Comparison of ENCODE assay signal across 11 cellular contexts in the genomic region with DNA sequence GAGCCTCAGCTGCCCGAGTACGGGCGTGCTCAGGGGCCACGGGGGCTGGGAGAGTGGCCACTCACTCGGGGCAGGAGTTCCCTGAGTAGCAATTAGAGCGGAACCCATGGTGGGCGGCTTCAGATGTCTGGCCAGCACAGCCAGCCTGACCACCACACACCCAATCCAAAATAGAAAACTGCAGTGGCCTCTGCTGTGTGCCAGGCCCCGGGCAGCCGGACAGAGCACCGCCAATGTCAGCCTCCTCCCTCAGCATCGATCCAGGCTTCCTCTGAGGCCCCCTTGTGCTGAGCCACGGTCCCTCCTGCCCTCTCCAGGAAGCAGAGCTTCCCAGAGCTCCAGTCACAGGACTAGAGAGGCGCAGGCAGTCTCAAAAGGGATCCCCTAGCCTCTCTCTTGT. TPM values are rescaled to one million over a fixed set of nuclear protein-coding genes. Genes with fewer than 3 reads are reported as not detected.
DNase-seq lines count a peak whose midpoint lies in the region; ATAC-seq and TF ChIP-seq lines count a peak whose summit lies in the region.
"Had no signal": no experiment of that assay in that cellular context is flagged by ENCODE, and none has a peak within 500 bp of the region (broad histone marks: within the 10 kb centered on the region; RNA-seq: fewer than 3 reads in every experiment).

No MANE protein-coding gene starts in this region.

- H3K4me1 ChIP-seq in right lobe of liver (peaks cover 0 to 14% (median 0%) of the 10 kb centered on the region in 4 donors), thoracic aorta (ENCODE audit: control insufficient read depth in 1 of 2, low read depth in 2 of 2) (peaks cover 6 to 23% of the 10 kb centered on the region in 2 donors)

- TF ChIP-seq CTCF in right lobe of liver (IDR thresholded peaks at IDR 0.05) (peak in 1 of 4 donors; percentile 8), thoracic aorta (IDR thresholded peaks at IDR 0.05) (peak; percentile 16)

- H3K36me3 ChIP-seq in H7 (replicated peaks; ENCODE audit: control insufficient read depth, insufficient read depth, low read length) (no peaks in the 10 kb centered on the region), right lobe of liver (no peaks in the 10 kb centered on the region), thoracic aorta (no peaks in the 10 kb centered on the region)

- intact Hi-C loops in right lobe of liver (cut with DNase I): no loop called here

- H3K27me3 ChIP-seq in H7 (ENCODE audit: control insufficient read depth, insufficient read depth, low read length) (peaks cover 45% of the 10 kb centered on the region), right lobe of liver (peaks cover 0 to 16% of the 10 kb centered on the region in 2 donors), thoracic aorta (replicated peaks; ENCODE audit: insufficient read depth) (no peaks in the 10 kb centered on the region)

- H3K4me3 ChIP-seq in H7 (ENCODE audit: insufficient read depth, low read depth, low read length) (no peak overlapping the region), right lobe of liver (peak overlapping the region in 2 of 3 donors; percentile 35 to 49), thoracic aorta (peak overlapping the region; percentile 92)

- no peak overlapping the region for H3K27ac ChIP-seq in right lobe of liver
- H3K27ac ChIP-seq in thoracic aorta: no peak overlapping the region
- H3K27ac ChIP-seq: epithelial cell of prostate, VCaP had no signal

- 27% methylated on average over 4 of the region's 13 CpGs for WGBS in right lobe of liver (ENCODE audit: insufficient coverage, low coverage, low lambda C conversion rate, missing lambda C conversion rate)

- no peak for TF ChIP-seq POLR2A in right lobe of liver (IDR thresholded peaks at IDR 0.05)

- ATAC-seq in right lobe of liver (no peak), thoracic aorta (ENCODE audit: insufficient number of reproducible peaks, low FRiP score, low read depth) (no peak), GM21367 (IDR thresholded peaks at IDR 0.05; ENCODE audit: unreplicated experiment) (no peak), esophagus mucosa (no peak)

- no peaks in the 10 kb centered on the region for H3K9me3 ChIP-seq in right lobe of liver
- H3K9me3 ChIP-seq in thoracic aorta: no peaks in the 10 kb centered on the region

- DNase-seq in H7 (peak; percentile 81), dedifferentiated amniotic fluid mesenchymal stem cell (ENCODE audit: extremely low spot score) (peak; percentile 50), right lobe of liver (peak in 2 of 3 donors; percentile 12 to 28), thoracic aorta (ENCODE audit: low spot score) (no peak), anterior cingulate cortex (lab: John Stamatoyannopoulos, UW) (no peak)
- DNase-seq: activated naive CD8-positive, alpha-beta T cell treated with anti-CD3 and anti-CD28 coated beads for 36 hours; MM.1S had no signal

RNA-seq across cellular contexts. Expression of a gene that starts 2.7 kb away (rescaled TPM):
- total RNA-seq in H7 (2014; rRNA removed; shearing (Covaris generic)): 1.7 and 2.2 TPM in 2 replicates
- total RNA-seq in right lobe of liver (10 to 100 TPM in 5 of 6 experiments, 1 to 10 TPM in 1; 6.3 to 18.9 (median 13.5) TPM), thoracic aorta (10 to 100 TPM; 34.4 to 60.7 TPM), esophagus mucosa (3.5 TPM)
- total RNA-seq: activated naive CD8-positive, alpha-beta T cell treated with anti-CD3 and anti-CD28 coated beads for 36 hours had no signal

Comparison
In these comparisons a context has a peak if more than half of its experiments do, and no peak if none do; other contexts are left out.
1. DNase-seq: peak in H7 (single experiment), dedifferentiated amniotic fluid mesenchymal stem cell (single experiment) and right lobe of liver (2 of 3); none in thoracic aorta (single experiment) and anterior cingulate cortex (0 of 58).